16 cellular contexts compared by ENCODE assay signal in the genomic region with DNA sequence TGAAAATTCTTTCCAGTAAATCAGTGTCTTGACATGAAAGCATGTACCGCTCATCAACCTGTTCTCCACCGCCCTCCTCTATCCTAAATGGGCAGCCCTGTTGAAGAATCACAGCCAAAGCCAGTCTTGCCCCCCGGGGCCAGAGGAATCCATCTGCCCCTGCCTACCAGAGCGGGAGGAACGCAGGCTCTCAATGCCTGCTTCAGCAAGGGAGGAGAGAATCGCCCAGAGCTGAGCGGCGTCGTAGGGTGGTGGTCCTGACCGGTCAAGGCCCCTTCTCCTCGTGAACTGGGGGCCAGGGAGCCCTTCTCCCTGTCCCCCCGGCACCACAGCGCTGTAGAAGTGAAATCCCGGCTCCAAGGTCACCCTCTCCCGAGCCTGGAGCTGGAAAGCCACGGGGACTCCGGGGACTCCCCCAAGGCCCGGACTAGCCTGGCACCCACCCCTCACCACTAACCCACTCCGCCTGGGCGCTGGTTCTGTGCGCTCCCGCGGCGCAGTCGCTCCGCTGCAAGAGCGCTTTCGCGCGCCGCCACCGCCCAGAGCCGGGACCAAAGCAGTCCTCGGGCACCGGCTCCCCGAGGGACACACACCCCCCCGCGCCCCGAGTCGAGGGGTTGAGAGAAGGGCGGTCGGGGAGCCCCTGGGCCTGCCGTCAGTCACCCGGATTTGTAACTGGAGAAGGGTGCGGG. TPM values are rescaled to one million over a fixed set of nuclear protein-coding genes. Genes with fewer than 3 reads are reported as not detected.
DNase-seq lines count a peak whose midpoint lies in the region; ATAC-seq and TF ChIP-seq lines count a peak whose summit lies in the region.
"Had no signal": no experiment of that assay in that cellular context is flagged by ENCODE, and none has a peak within 500 bp of the region (broad histone marks: within the 10 kb centered on the region; RNA-seq: fewer than 3 reads in every experiment).

No MANE protein-coding gene starts in this region.

- TF ChIP-seq CTCF in coronary artery (IDR thresholded peaks at IDR 0.05) (no peak), upper lobe of left lung (IDR thresholded peaks at IDR 0.05) (no peak), PC-3 (conservative IDR thresholded peaks at IDR 0.05; ENCODE audit: low read depth, low read length) (no peak)

- H3K27ac ChIP-seq in right cardiac atrium (ENCODE audit: low read length) (no peak overlapping the region), coronary artery (no peak overlapping the region), mesodermal cell (ENCODE audit: low read depth, low read length, severe bottlenecking) (no peak overlapping the region), upper lobe of left lung (no peak overlapping the region), PC-3 (ENCODE audit: low read length) (no peak overlapping the region)
- H3K27ac ChIP-seq: pancreas had no signal

- H3K4me2 ChIP-seq in PC-3 (ENCODE audit: low read length), result no peak overlapping the region

- H3K9me3 ChIP-seq in right cardiac atrium (ENCODE audit: control insufficient read depth, low read length), result no peaks in the 10 kb centered on the region
- H3K9me3 ChIP-seq in mesodermal cell (ENCODE audit: control insufficient read depth, low read length), result no peaks in the 10 kb centered on the region
- no peaks in the 10 kb centered on the region for H3K9me3 ChIP-seq in upper lobe of left lung
- H3K9me3 ChIP-seq in PC-3 (ENCODE audit: low read length), result no peaks in the 10 kb centered on the region
- H3K9me3 ChIP-seq: pancreas had no signal

- H3K4me3 ChIP-seq in right cardiac atrium (ENCODE audit: low read length) (peak overlapping the region; percentile 9), coronary artery (peak overlapping the region; percentile 13), mesodermal cell (ENCODE audit: extremely low read depth, insufficient read depth, low read length, poor library complexity, severe bottlenecking) (peak overlapping the region; percentile 34), upper lobe of left lung (peak overlapping the region in 2 of 4 donors; percentile 11 to 25), PC-3 (ENCODE audit: low read length) (no peak overlapping the region)
- H3K4me3 ChIP-seq: lung had no signal

- no peaks in the 10 kb centered on the region for H3K9me2 ChIP-seq in PC-3 (replicated peaks; ENCODE audit: low read length)

- TF ChIP-seq POLR2A in upper lobe of left lung (IDR thresholded peaks at IDR 0.05), result no peak

- CTCF ChIA-PET in PC-3 (lab: Charles Lee), result no interaction called here

- H3K27me3 ChIP-seq in right cardiac atrium (ENCODE audit: control insufficient read depth, insufficient read depth), result no peaks in the 10 kb centered on the region
- peaks cover 0 to 14% (median 6%) of the 10 kb centered on the region in 4 donors for H3K27me3 ChIP-seq in upper lobe of left lung
- H3K27me3 ChIP-seq in PC-3 (ENCODE audit: low read length), result peaks cover 81% of the 10 kb centered on the region

- WGBS in right cardiac atrium, result 3% methylated on average over 45 of the region's 45 CpGs
- 1 to 3% methylated on average over 26 to 38 of the region's 45 CpGs for WGBS in mesodermal cell (ENCODE audit: insufficient coverage in 2 of 2), 2 experiments
- 7 to 8% methylated on average over 7 to 18 of the region's 45 CpGs for WGBS in upper lobe of left lung, 2 donors

- POLR2A ChIA-PET in PC-3 (lab: Charles Lee; ENCODE audit: unreplicated experiment), result no interaction called here

- no TSS peak for BruUV-seq in PC-3 (replicated peaks; lab: Mats Ljungman, UMichigan)

- TF ChIP-seq EP300 in upper lobe of left lung (IDR thresholded peaks at IDR 0.05), result no peak

- no peaks in the 10 kb centered on the region for H4K20me1 ChIP-seq in PC-3 (ENCODE audit: low read length)

- ATAC-seq in right cardiac atrium, result peak in 1 of 2 donors; percentile 60
- no peak for ATAC-seq in left ventricle myocardium superior
- peak; percentile 17 to 21 for ATAC-seq in upper lobe of left lung (ENCODE audit: low FRiP score in 2 of 2)
- no peak for ATAC-seq in GM21447 (IDR thresholded peaks at IDR 0.05; ENCODE audit: unreplicated experiment)
- no peak for ATAC-seq in PC-3
- ATAC-seq: pancreas had no signal

- H3K4me1 ChIP-seq in right cardiac atrium (ENCODE audit: control insufficient read depth, insufficient read depth, low read length), result no peaks in the 10 kb centered on the region
- H3K4me1 ChIP-seq in mesodermal cell (ENCODE audit: control insufficient read depth, insufficient read depth, low read length, poor library complexity, severe bottlenecking), result no peaks in the 10 kb centered on the region
- peaks cover 0 to 11% (median 4%) of the 10 kb centered on the region in 4 donors for H3K4me1 ChIP-seq in upper lobe of left lung
- H3K4me1 ChIP-seq in PC-3 (ENCODE audit: insufficient read depth, low read length), result no peaks in the 10 kb centered on the region
- H3K4me1 ChIP-seq: pancreas had no signal

- H3K36me3 ChIP-seq in mesodermal cell (ENCODE audit: control insufficient read depth, insufficient read depth, low read length) (no peaks in the 10 kb centered on the region), upper lobe of left lung (no peaks in the 10 kb centered on the region), PC-3 (ENCODE audit: low read depth, low read length) (no peaks in the 10 kb centered on the region)
- H3K36me3 ChIP-seq: pancreas had no signal

- H3F3A ChIP-seq in PC-3 (ENCODE audit: low read length, unreplicated experiment), result no peaks in the 10 kb centered on the region

- H3K79me2 ChIP-seq in PC-3 (ENCODE audit: low read length), result no peaks in the 10 kb centered on the region

- peak in 1 of 3 donors; percentile 36 for DNase-seq in right cardiac atrium
- DNase-seq in left ventricle myocardium superior, result no peak
- DNase-seq in coronary artery (ENCODE audit: low spot score), result no peak
- DNase-seq in upper lobe of left lung, result peak in 1 of 2 donors; percentile 80
- DNase-seq in PC-3, result no peak
- no peak for DNase-seq in activated CD8-positive, alpha-beta memory T cell treated with anti-CD3 and anti-CD28 coated beads, Interleukin-2, amount 50 U/mL, for 4 hours
- DNase-seq: activated CD4-positive, CD25-positive, alpha-beta regulatory T cell treated with anti-CD3 and anti-CD28 coated beads, Interleukin-2, amount 50 U/mL, for 72 hours; activated T-cell treated with anti-CD3 and anti-CD28 coated beads for 4 hours; DMS79 treated with DMSO at 0.1 percent for 48 hours; NCI-H2029; SW 1271 had no signal

- H3K9ac ChIP-seq in PC-3 (ENCODE audit: low read length), result no peak overlapping the region

- intact Hi-C loops in right cardiac atrium (cut with DNase I), result loop anchor here in 1 of 4 donors (10.0 kb wide), 1 partner anchor 92 kb away; no protein-coding TSS in a partner anchor
- intact Hi-C loops in left ventricle myocardium superior (cut with micrococcal nuclease), result no loop called here
- intact Hi-C loops in PC-3 (cut with micrococcal nuclease), result no loop called here

- H2AFZ ChIP-seq in PC-3 (ENCODE audit: low read length), result no peak overlapping the region

RNA-seq across cellular contexts. Expression of a gene that starts 0.7 kb away (rescaled TPM):
- total RNA-seq in right cardiac atrium (under 1 TPM in 2 of 4 donors, not detected in 2; 0.11 to 0.29 TPM), left ventricle myocardium superior (not detected), upper lobe of left lung (not detected), PC-3 (2014; rRNA removed) (not detected in 2 replicates)
- 0.07 TPM for polyA plus RNA-seq in right cardiac atrium
- 0.07 TPM for polyA plus RNA-seq in mesodermal cell (2013, experiment 1 of 2)
- 0.15 TPM for polyA plus RNA-seq in mesodermal cell (2013, experiment 2 of 2)
- total RNA-seq: glomerular endothelial cell had no signal
- polyA plus RNA-seq: lung, pancreas had no signal

Comparison
In these comparisons a context has a peak if more than half of its experiments do, and no peak if none do; other contexts are left out.
1. ATAC-seq: peak in upper lobe of left lung (2 of 2); none in left ventricle myocardium superior (single experiment), GM21447 (single experiment) and PC-3 (single experiment).